ENCODE assay signal across 27 cellular contexts in the genomic region with DNA sequence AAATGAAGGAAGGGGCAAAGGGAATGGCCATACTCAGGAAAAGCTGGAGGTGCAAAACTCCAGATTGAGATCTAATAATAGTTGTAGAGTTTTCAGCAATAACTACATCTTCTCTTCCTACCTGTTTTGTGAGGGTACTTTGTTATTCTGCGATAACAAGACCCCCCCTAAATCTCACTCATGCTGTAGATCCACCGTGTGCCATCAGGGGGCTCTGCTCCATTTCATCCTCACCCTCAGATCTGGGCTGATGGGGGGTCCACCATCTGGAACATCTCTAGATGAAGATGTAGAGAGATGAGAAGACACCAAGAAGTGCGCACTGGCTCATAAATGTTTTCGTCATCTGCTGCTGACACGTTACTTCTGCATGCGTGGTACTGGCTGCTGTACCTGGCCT.
DNase-seq lines count a peak whose midpoint lies in the region; ATAC-seq and TF ChIP-seq lines count a peak whose summit lies in the region.
"Had no signal": no experiment of that assay in that cellular context is flagged by ENCODE, and none has a peak within 500 bp of the region (broad histone marks: within the 10 kb centered on the region; RNA-seq: fewer than 3 reads in every experiment).

No MANE protein-coding gene starts in this region.

- H3K27ac Mint-ChIP-seq in mesothelial cell of epicardium, result no peak overlapping the region
- H3K27ac Mint-ChIP-seq: activated CD8-positive, alpha-beta T cell treated with anti-CD3 and anti-CD28 coated beads for 36 hours; activated naive CD4-positive, alpha-beta T cell treated with anti-CD3 and anti-CD28 coated beads, Interleukin-2, amount 50 U/mL, for 72 hours; activated T-helper 2 cell treated with anti-CD3 and anti-CD28 coated beads, Interferon-gamma antibody, Interleukin-2, Interleukin-4, amounts not matched to agents 10 μg/mL and 5 μg/mL and 100 μg/mL, durations not matched to agents 14 hours and 24 hours and 36 hours; CD8-positive, alpha-beta T cell had no signal

- peaks cover 3% of the 10 kb centered on the region for H3K9me3 Mint-ChIP-seq in mesothelial cell of epicardium
- H3K9me3 Mint-ChIP-seq: activated CD8-positive, alpha-beta T cell treated with anti-CD3 and anti-CD28 coated beads for 36 hours; activated T-helper 2 cell treated with anti-CD3 and anti-CD28 coated beads, Interferon-gamma antibody, Interleukin-2, Interleukin-4, amounts not matched to agents 10 μg/mL and 5 μg/mL and 100 μg/mL, durations not matched to agents 14 hours and 24 hours and 36 hours had no signal

- no peak for ATAC-seq in HG02973 (IDR thresholded peaks at IDR 0.05; ENCODE audit: unreplicated experiment)
- no peak for ATAC-seq in gastrocnemius medialis
- no peak for ATAC-seq in HG03378 (IDR thresholded peaks at IDR 0.05; ENCODE audit: unreplicated experiment)
- ATAC-seq: activated CD8-positive, alpha-beta T cell treated with anti-CD3 and anti-CD28 coated beads for 36 hours; activated naive CD4-positive, alpha-beta T cell treated with anti-CD3 and anti-CD28 coated beads, Interleukin-2, amount 50 U/mL, for 72 hours; CD8-positive, alpha-beta T cell; HCT116; heart right ventricle; HepG2; left cardiac atrium; right cardiac atrium had no signal

- no peak overlapping the region for H3K4me3 Mint-ChIP-seq in mesothelial cell of epicardium
- H3K4me3 Mint-ChIP-seq: activated CD8-positive, alpha-beta T cell treated with anti-CD3 and anti-CD28 coated beads for 36 hours; CD8-positive, alpha-beta T cell had no signal

- no peak overlapping the region for H3K4me3 ChIP-seq in GM06990 (replicated peaks; ENCODE audit: low read depth, low read length)
- no peak overlapping the region for H3K4me3 ChIP-seq in NB4 (ENCODE audit: low read depth, low read length)
- H3K4me3 ChIP-seq in brain microvascular endothelial cell (ENCODE audit: low read depth, low read length), result no peak overlapping the region
- H3K4me3 ChIP-seq in gastrocnemius medialis, result no peak overlapping the region
- H3K4me3 ChIP-seq: colonic mucosa, heart right ventricle, SJSA1, spleen, transverse colon had no signal

- H3K4me1 ChIP-seq in gastrocnemius medialis, result no peaks in the 10 kb centered on the region
- H3K4me1 ChIP-seq: colonic mucosa, heart right ventricle, SJSA1, spleen, transverse colon had no signal

- DNase-seq in GM06990 (ENCODE audit: extremely low read depth, insufficient read length), result no peak
- no peak for DNase-seq in NB4 (ENCODE audit: low read depth)
- DNase-seq in brain microvascular endothelial cell, result no peak
- no peak for DNase-seq in gastrocnemius medialis
- no peak for DNase-seq in mesothelial cell of epicardium (ENCODE audit: low spot score in 2 of 2, unreplicated experiment in 2 of 2)
- DNase-seq: activated CD4-positive, alpha-beta T cell treated with anti-CD3 and anti-CD28 coated beads for 1 hour; activated CD8-positive, alpha-beta T cell treated with anti-CD3 and anti-CD28 coated beads for 36 hours; CD8-positive, alpha-beta T cell; colonic mucosa; effector CD8-positive, alpha-beta T cell; erythroblast; heart right ventricle; Karpas-422; left cardiac atrium; MV-4-11; NCI-H510A; right cardiac atrium; spleen; stimulated activated CD4-positive, alpha-beta T cell treated with anti-CD3 and anti-CD28 coated beads, Interleukin-2, amount 100 ng/mL, for 48 hours; transverse colon had no signal

- intact Hi-C loops in gastrocnemius medialis (cut with DNase I; ENCODE audit: low total_unique reads), result no loop called here

- in situ Hi-C loops in brain microvascular endothelial cell (cut with HindIII; ENCODE audit: low pct_ligation_motif_present, low sequenced_read_pairs), result no loop called here
- in situ Hi-C loops in gastrocnemius medialis (cut with MboI; ENCODE audit: low sequenced_read_pairs in 4 of 4), result no loop called here

- no peak overlapping the region for H3K27ac ChIP-seq in brain microvascular endothelial cell
- H3K27ac ChIP-seq in gastrocnemius medialis, result no peak overlapping the region
- H3K27ac ChIP-seq: colonic mucosa, heart right ventricle, SJSA1, spleen, transverse colon had no signal

- no peaks in the 10 kb centered on the region for H3K36me3 Mint-ChIP-seq in mesothelial cell of epicardium
- H3K36me3 Mint-ChIP-seq: activated naive CD4-positive, alpha-beta T cell treated with anti-CD3 and anti-CD28 coated beads, Interleukin-2, amount 50 U/mL, for 72 hours; CD8-positive, alpha-beta T cell had no signal

- H3K36me3 ChIP-seq in GM06990 (ENCODE audit: control insufficient read depth, insufficient read depth, low read length) (no peaks in the 10 kb centered on the region), brain microvascular endothelial cell (replicated peaks) (no peaks in the 10 kb centered on the region), gastrocnemius medialis (no peaks in the 10 kb centered on the region)
- H3K36me3 ChIP-seq: colonic mucosa, heart right ventricle, SJSA1, spleen, transverse colon had no signal

- peaks cover 12% of the 10 kb centered on the region for H3K27me3 Mint-ChIP-seq in mesothelial cell of epicardium (ENCODE audit: low read depth)
- H3K27me3 Mint-ChIP-seq: activated CD8-positive, alpha-beta T cell treated with anti-CD3 and anti-CD28 coated beads for 36 hours had no signal

- no peaks in the 10 kb centered on the region for H3K4me1 Mint-ChIP-seq in mesothelial cell of epicardium

- TF ChIP-seq POLR2A in NB4 (IDR thresholded peaks at IDR 0.05; ENCODE audit: extremely low read depth, insufficient read length) (no peak), gastrocnemius medialis (IDR thresholded peaks at IDR 0.05) (no peak)

- TF ChIP-seq CTCF in GM06990 (IDR thresholded peaks at IDR 0.05; ENCODE audit: insufficient read depth, low read length, poor library complexity, severe bottlenecking), result peak; percentile 29
- TF ChIP-seq CTCF in NB4 (IDR thresholded peaks at IDR 0.05; ENCODE audit: low read depth, low read length), result peak; percentile 30
- TF ChIP-seq CTCF in brain microvascular endothelial cell (IDR thresholded peaks at IDR 0.05; ENCODE audit: low read depth, low read length, missing control alignments), result peak; percentile 17
- TF ChIP-seq CTCF in gastrocnemius medialis (IDR thresholded peaks at IDR 0.05 in 4 of 5, conservative IDR thresholded peaks at IDR 0.05 in 1 of 5), result no peak
- no peak for TF ChIP-seq CTCF in mesothelial cell of epicardium (IDR thresholded peaks at IDR 0.05; ENCODE audit: unreplicated experiment)

- H3K27me3 ChIP-seq in GM06990 (replicated peaks; ENCODE audit: control insufficient read depth, insufficient read depth, low read length) (no peaks in the 10 kb centered on the region), brain microvascular endothelial cell (replicated peaks) (no peaks in the 10 kb centered on the region), gastrocnemius medialis (no peaks in the 10 kb centered on the region)
- H3K27me3 ChIP-seq: colonic mucosa, SJSA1, spleen, transverse colon had no signal

- no peaks in the 10 kb centered on the region for H3K9me3 ChIP-seq in gastrocnemius medialis
- H3K9me3 ChIP-seq: colonic mucosa, SJSA1, spleen, transverse colon had no signal

Comparison
In these comparisons a context has a peak if more than half of its experiments do, and no peak if none do; other contexts are left out.
1. CTCF ChIP-seq: peak in GM06990 (single experiment), NB4 (single experiment) and brain microvascular endothelial cell (single experiment); none in gastrocnemius medialis (0 of 5) and mesothelial cell of epicardium (single experiment).